Comparison of ENCODE assay signal across 21 cellular contexts in the genomic region with DNA sequence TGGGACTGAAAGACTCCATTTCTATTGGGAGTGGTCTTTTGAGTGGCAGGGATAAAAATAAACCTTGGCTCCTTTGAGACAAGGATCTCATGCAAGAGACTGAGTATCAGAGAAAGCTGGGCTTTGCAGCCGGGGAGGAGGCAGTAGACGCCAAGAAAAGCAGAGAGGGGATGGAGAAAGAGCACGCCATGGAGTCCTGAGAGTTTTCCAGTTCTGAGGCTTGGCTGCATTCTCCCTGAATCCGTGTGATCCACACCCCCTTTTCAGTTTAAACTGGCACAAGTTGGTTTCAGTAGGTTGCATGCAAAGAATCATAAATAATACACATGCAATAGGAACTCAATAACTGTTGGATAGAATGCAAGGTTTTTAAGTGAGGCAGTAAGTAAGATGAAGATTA. TPM values are rescaled to one million over a fixed set of nuclear protein-coding genes. Genes with fewer than 3 reads are reported as not detected.
DNase-seq lines count a peak whose midpoint lies in the region; TF ChIP-seq lines count a peak whose summit lies in the region.
"Had no signal": no experiment of that assay in that cellular context is flagged by ENCODE, and none has a peak within 500 bp of the region (broad histone marks: within the 10 kb centered on the region; RNA-seq: fewer than 3 reads in every experiment).

No MANE protein-coding gene starts in this region.

- DNase-seq in MG63 (peak; percentile 83), ascending aorta (ENCODE audit: low spot score in 2 of 2) (no peak), dedifferentiated amniotic fluid mesenchymal stem cell (ENCODE audit: extremely low spot score) (peak; percentile 74), neuronal stem cell (ENCODE audit: low spot score) (no peak), NCI-H345 (lab: John Stamatoyannopoulos, UW) (no peak), NAMALWA (ENCODE audit: low spot score) (no peak), testis (no peak), H9 (no peak)
- DNase-seq: AML-193; CD4-positive, alpha-beta T cell; NCI-H1105; NCI-H1436 treated with DMSO at 0.1 percent for 48 hours; NCI-H2029; NCI-H446 treated with DMSO at 0.1 percent for 48 hours; NCI-H526; PC-3; SJCRH30 had no signal

- H3K4ac ChIP-seq in neuronal stem cell (ENCODE audit: low read length) (no peak overlapping the region), H9 (ENCODE audit: low read depth, low read length) (no peak overlapping the region)

- H3K4me1 ChIP-seq in ascending aorta (peaks cover 7 to 19% of the 10 kb centered on the region in 2 donors), neuronal stem cell (ENCODE audit: control insufficient read depth in 2 of 2, insufficient read depth in 1 of 2, low read depth in 1 of 2, low read length in 2 of 2) (peaks cover 2% of the 10 kb centered on the region in 2 donors), testis (peaks cover 2% of the 10 kb centered on the region), H9 (ENCODE audit: insufficient read depth, low read length) (no peaks in the 10 kb centered on the region)

- H3K18ac ChIP-seq in neuronal stem cell (ENCODE audit: low read length) (no peak overlapping the region), H9 (ENCODE audit: insufficient read length, low read depth, low read length) (no peak overlapping the region)

- H3K14ac ChIP-seq in neuronal stem cell (ENCODE audit: low read length) (no peak overlapping the region), H9 (ENCODE audit: insufficient read depth, low read length) (no peak overlapping the region)

- peaks cover 0 to 3% of the 10 kb centered on the region in 2 experiments; a peak in 2 of 4 replicates for H3K4me1 Mint-ChIP-seq in H9

- H4K5ac ChIP-seq in H9 (ENCODE audit: insufficient read length, low read depth, low read length) = no peak overlapping the region

- TF ChIP-seq CTCF in ascending aorta (IDR thresholded peaks at IDR 0.05) = no peak
- TF ChIP-seq CTCF in testis (IDR thresholded peaks at IDR 0.05) = no peak
- no peak for TF ChIP-seq CTCF in H9 (conservative IDR thresholded peaks at IDR 0.05)

- TF ChIP-seq POLR2A in testis (IDR thresholded peaks at IDR 0.05) = no peak

- H3K9ac ChIP-seq in neuronal stem cell (ENCODE audit: low read depth, low read length, poor library complexity) = no peak overlapping the region
- H3K9ac ChIP-seq in H9 (ENCODE audit: extremely low read depth, insufficient read length, low read length) = no peak overlapping the region
- H3K9ac ChIP-seq: BLaER1 treated with 17β-estradiol and CSF1 and Interleukin-3, amounts not matched to agents 10 nM and 100 nM had no signal

- no peak overlapping the region for H2BK120ac ChIP-seq in neuronal stem cell (ENCODE audit: low read depth, low read length)
- no peak overlapping the region for H2BK120ac ChIP-seq in H9 (ENCODE audit: low read depth, low read length, poor library complexity, severe bottlenecking)

- H3K79me1 ChIP-seq in neuronal stem cell (ENCODE audit: low read depth, low read length) (no peaks in the 10 kb centered on the region), H9 (ENCODE audit: insufficient read depth, low read depth, low read length, poor library complexity, severe bottlenecking) (no peaks in the 10 kb centered on the region)

- H3K4me2 ChIP-seq in neuronal stem cell (ENCODE audit: insufficient read depth, low read length, poor library complexity, severe bottlenecking) (no peak overlapping the region), H9 (ENCODE audit: insufficient read depth, insufficient read length, low read length) (no peak overlapping the region)
- H3K4me2 ChIP-seq: BLaER1 treated with 17β-estradiol and CSF1 and Interleukin-3, amounts not matched to agents 10 nM and 100 nM had no signal

- H2AK5ac ChIP-seq in neuronal stem cell (ENCODE audit: low read depth, low read length) = no peak overlapping the region
- H2AK5ac ChIP-seq in H9 (ENCODE audit: insufficient read length, low read length) = no peak overlapping the region

- no peak overlapping the region for H3K4me3 Mint-ChIP-seq in H9
- H3K4me3 Mint-ChIP-seq: CD4-positive, alpha-beta T cell; IgD-negative memory B cell had no signal

- H3K4me3 ChIP-seq in MG63 (no peak overlapping the region), ascending aorta (no peak overlapping the region), neuronal stem cell (ENCODE audit: low read length in 2 of 2) (no peak overlapping the region), testis (no peak overlapping the region)
- H3K4me3 ChIP-seq: BLaER1 treated with 17β-estradiol and CSF1 and Interleukin-3, amounts not matched to agents 10 nM and 100 nM; SJCRH30 had no signal

- no peaks in the 10 kb centered on the region for H3K9me3 ChIP-seq in MG63
- no peaks in the 10 kb centered on the region for H3K9me3 ChIP-seq in ascending aorta
- no peaks in the 10 kb centered on the region for H3K9me3 ChIP-seq in neuronal stem cell (replicated peaks in 1 of 2; ENCODE audit: control insufficient read depth in 2 of 2, insufficient read depth in 1 of 2, low read depth in 1 of 2, low read length in 2 of 2)
- no peaks in the 10 kb centered on the region for H3K9me3 ChIP-seq in testis
- H3K9me3 ChIP-seq in H9 (ENCODE audit: control insufficient read depth, low read depth, low read length) = no peaks in the 10 kb centered on the region
- H3K9me3 ChIP-seq: BLaER1 treated with 17β-estradiol and CSF1 and Interleukin-3, amounts not matched to agents 10 nM and 100 nM; SJCRH30 had no signal

- no peak overlapping the region for H3K56ac ChIP-seq in H9 (ENCODE audit: insufficient read length, low read depth, low read length)

- no peak overlapping the region for H2BK20ac ChIP-seq in H9 (ENCODE audit: low read depth, low read length, poor library complexity, severe bottlenecking)

- no CpG with 5 or more reads among the region's 4 CpGs for WGBS in neuronal stem cell (ENCODE audit: extremely low coverage in 2 of 2, insufficient read length in 2 of 2, insufficient replicate concordance in 1 of 2), 2 donors
- WGBS in testis, 2 donors = 47 to 62% methylated on average over 4 of the region's 4 CpGs
- WGBS in H9 (ENCODE audit: extremely low coverage, insufficient read length, low lambda C conversion rate) = no CpG with 5 or more reads among the region's 4 CpGs

- H4K91ac ChIP-seq in neuronal stem cell (ENCODE audit: low read depth, low read length, poor library complexity) = no peak overlapping the region
- no peak overlapping the region for H4K91ac ChIP-seq in H9 (ENCODE audit: insufficient read length, low read depth, low read length)

- H3K23ac ChIP-seq in neuronal stem cell (ENCODE audit: low read depth, low read length, poor library complexity) (no peak overlapping the region), H9 (ENCODE audit: insufficient read length, low read depth, low read length) (no peak overlapping the region)

- H2BK5ac ChIP-seq in neuronal stem cell (ENCODE audit: low read length) (no peak overlapping the region), H9 (ENCODE audit: insufficient read length, low read length) (no peak overlapping the region)

- H3K23me2 ChIP-seq in H9 (ENCODE audit: insufficient read length, low read depth, low read length, poor library complexity, severe bottlenecking) = no peaks in the 10 kb centered on the region

- peak overlapping the region; percentile 16 to 77 for H3K27ac ChIP-seq in ascending aorta
- H3K27ac ChIP-seq in neuronal stem cell (replicated peaks; ENCODE audit: low read length) = no peak overlapping the region
- no peak overlapping the region for H3K27ac ChIP-seq in testis
- no peak overlapping the region for H3K27ac ChIP-seq in H9 (ENCODE audit: insufficient read length, low read depth, low read length)
- H3K27ac ChIP-seq: BLaER1 treated with 17β-estradiol and CSF1 and Interleukin-3, amounts not matched to agents 10 nM and 100 nM; SJCRH30 had no signal

- H3K36me3 Mint-ChIP-seq in H9 (ENCODE audit: insufficient read depth in 1 of 3, low read depth in 3 of 3) = no peaks in the 10 kb centered on the region
- H3K36me3 Mint-ChIP-seq: IgD-negative memory B cell had no signal

- H2BK12ac ChIP-seq in neuronal stem cell (ENCODE audit: low read length) = no peak overlapping the region
- H2BK12ac ChIP-seq in H9 (ENCODE audit: insufficient read length, low read depth, low read length) = no peak overlapping the region

- H4K8ac ChIP-seq in neuronal stem cell (ENCODE audit: low read depth, low read length) (no peak overlapping the region), H9 (replicated peaks; ENCODE audit: insufficient read length, low read depth, low read length) (no peak overlapping the region)

- no peak overlapping the region for H3K27ac Mint-ChIP-seq in H9
- H3K27ac Mint-ChIP-seq: CD4-positive, alpha-beta T cell; IgD-negative memory B cell had no signal

- H2AFZ ChIP-seq in neuronal stem cell (ENCODE audit: low read length) (peak overlapping the region; percentile 59), H9 (ENCODE audit: low read length) (no peak overlapping the region)

- H3T11ph ChIP-seq in H9 (ENCODE audit: low read length) = no peak overlapping the region

- H3K36me3 ChIP-seq in MG63 = no peaks in the 10 kb centered on the region
- H3K36me3 ChIP-seq in ascending aorta = no peaks in the 10 kb centered on the region
- H3K36me3 ChIP-seq in neuronal stem cell (replicated peaks in 1 of 2; ENCODE audit: control insufficient read depth in 2 of 2, insufficient read depth in 2 of 2, low read length in 2 of 2) = no peaks in the 10 kb centered on the region
- H3K36me3 ChIP-seq in testis (ENCODE audit: low read depth, missing control alignments) = no peaks in the 10 kb centered on the region
- H3K36me3 ChIP-seq: BLaER1 treated with 17β-estradiol and CSF1 and Interleukin-3, amounts not matched to agents 10 nM and 100 nM; SJCRH30 had no signal

- intact Hi-C loops in ascending aorta (cut with DNase I) = no loop called here
- intact Hi-C loops in testis (cut with DNase I; ENCODE audit: low total_unique reads) = no loop called here

- peaks cover 8% of the 10 kb centered on the region for H3K27me3 Mint-ChIP-seq in H9 (ENCODE audit: low read depth)
- H3K27me3 Mint-ChIP-seq: CD4-positive, alpha-beta T cell had no signal

- no peaks in the 10 kb centered on the region for H3K9me3 Mint-ChIP-seq in H9
- H3K9me3 Mint-ChIP-seq: CD4-positive, alpha-beta T cell; IgD-negative memory B cell had no signal

- H2BK15ac ChIP-seq in neuronal stem cell (ENCODE audit: low read length) (no peak overlapping the region), H9 (ENCODE audit: low read depth, low read length) (no peak overlapping the region)

- no peaks in the 10 kb centered on the region for H4K20me1 ChIP-seq in H9 (ENCODE audit: control insufficient read depth, insufficient read depth, insufficient read length)
- H4K20me1 ChIP-seq: BLaER1 treated with 17β-estradiol and CSF1 and Interleukin-3, amounts not matched to agents 10 nM and 100 nM had no signal

- H3K27me3 ChIP-seq in MG63 (no peaks in the 10 kb centered on the region), ascending aorta (no peaks in the 10 kb centered on the region), neuronal stem cell (ENCODE audit: control insufficient read depth in 3 of 3, insufficient read depth in 3 of 3, low read depth in 1 of 3, low read length in 3 of 3) (peaks cover 0 to 3% (median 0%) of the 10 kb centered on the region in 3 experiments), testis (no peaks in the 10 kb centered on the region), H9 (ENCODE audit: insufficient read depth, low read length) (no peaks in the 10 kb centered on the region)
- H3K27me3 ChIP-seq: BLaER1 treated with 17β-estradiol and CSF1 and Interleukin-3, amounts not matched to agents 10 nM and 100 nM; SJCRH30 had no signal

- H3K79me2 ChIP-seq in H9 (ENCODE audit: insufficient read depth, low read length) = no peaks in the 10 kb centered on the region

RNA-seq across cellular contexts. Expression of gene PDIA5, which starts 12.4 kb away (rescaled TPM):
- 24.3 and 40.4 TPM in 2 replicates for total RNA-seq in MG63 (2014; rRNA removed; shearing (Covaris generic); ENCODE audit: low replicate concordance)
- total RNA-seq in ascending aorta = 21.3 TPM
- polyA plus RNA-seq in neuronal stem cell (2013, experiment 1 of 2) = 5.9 TPM
- polyA plus RNA-seq in neuronal stem cell (2013, experiment 2 of 2) = 6.0 TPM
- 10 to 100 TPM; 76.0 to 76.8 TPM for total RNA-seq in testis
- polyA plus RNA-seq in testis (ENCODE audit: insufficient read depth, low read depth, low replicate concordance) = 49.6 TPM
- 21.9 and 24.3 TPM in 2 replicates for total RNA-seq in H9 (2021)

RNA-seq across cellular contexts. Expression of gene SEMA5B, which starts 26.9 kb away (rescaled TPM):
- total RNA-seq in MG63 (2014; rRNA removed; shearing (Covaris generic); ENCODE audit: low replicate concordance) = not detected in 2 replicates
- total RNA-seq in ascending aorta = 0.85 TPM
- polyA plus RNA-seq in neuronal stem cell (2013, experiment 1 of 2) = 19.4 TPM
- 18.9 TPM for polyA plus RNA-seq in neuronal stem cell (2013, experiment 2 of 2)
- 1 to 10 TPM in 1 of 2 donors, under 1 TPM in 1; 0.68 to 1.3 TPM for total RNA-seq in testis
- polyA plus RNA-seq in testis (ENCODE audit: insufficient read depth, low read depth, low replicate concordance) = 2.0 TPM
- total RNA-seq in H9 (2021) = 8.3 and 9.4 TPM in 2 replicates
- total RNA-seq: H4 had no signal
- polyA plus RNA-seq: AG04450, IgD-negative memory B cell had no signal

Comparison
In these comparisons a context has a peak if more than half of its experiments do, and no peak if none do; other contexts are left out.
1. DNase-seq: peak in MG63 (single experiment) and dedifferentiated amniotic fluid mesenchymal stem cell (single experiment); none in ascending aorta (0 of 2), neuronal stem cell (single experiment), NCI-H345 (single experiment), NAMALWA (single experiment), testis (single experiment) and H9 (single experiment).
2. H3K27ac ChIP-seq: peak in ascending aorta (2 of 2); none in neuronal stem cell (single experiment), testis (0 of 2) and H9 (single experiment).